Comparison of ENCODE assay signal across 8 cellular contexts in genomic region chr6:33904050-33904827, GRCh38.
DNase-seq lines count a peak whose midpoint lies in the region; ATAC-seq lines count a peak whose summit lies in the region.

No MANE protein-coding gene starts in this region.

- DNase-seq in activated CD4-positive, CD25-positive, alpha-beta regulatory T cell (lab: John Stamatoyannopoulos, UW): peak in 3 of 4 experiments; percentile 9 to 25 (median 21)
- peak; percentile 44 for DNase-seq in effector CD4-positive, alpha-beta T cell
- DNase-seq in stimulated activated CD8-positive, alpha-beta memory T cell treated with anti-CD3 and anti-CD28 coated beads, Interleukin-2, amount 100 ng/mL, for 48 hours (ENCODE audit: low read depth in 2 of 2): peak; percentile 39
- DNase-seq in NCI-H1436 treated with DMSO at 0.1 percent for 48 hours (lab: John Stamatoyannopoulos, UW) (no peak), NCI-H2227 treated with DMSO at 0.1 percent for 48 hours (lab: John Stamatoyannopoulos, UW) (no peak)

- ATAC-seq in GM18498 (IDR thresholded peaks at IDR 0.05; ENCODE audit: unreplicated experiment): peak; percentile 81
- ATAC-seq in HG02973 (IDR thresholded peaks at IDR 0.05; ENCODE audit: unreplicated experiment): peak; percentile 68
- ATAC-seq in GM21717 (IDR thresholded peaks at IDR 0.05; ENCODE audit: unreplicated experiment): no peak

Comparison
In these comparisons a context has a peak if more than half of its experiments do, and no peak if none do; other contexts are left out.
1. DNase-seq: peak in activated CD4-positive, CD25-positive, alpha-beta regulatory T cell (3 of 4), effector CD4-positive, alpha-beta T cell (single experiment) and stimulated activated CD8-positive, alpha-beta memory T cell treated with anti-CD3 and anti-CD28 coated beads, Interleukin-2, amount 100 ng/mL, for 48 hours (2 of 2); none in NCI-H1436 treated with DMSO at 0.1 percent for 48 hours (single experiment) and NCI-H2227 treated with DMSO at 0.1 percent for 48 hours (single experiment).